In genomic region chr1:2629627-2630497, GRCh38 we compare ENCODE assay signal across 23 cellular contexts. TPM values are rescaled to one million over a fixed set of nuclear protein-coding genes. Genes with fewer than 3 reads are reported as not detected.
DNase-seq lines count a peak whose midpoint lies in the region; ATAC-seq, FAIRE-seq and TF ChIP-seq lines count a peak whose summit lies in the region.
"Had no signal": no experiment of that assay in that cellular context is flagged by ENCODE, and none has a peak within 500 bp of the region (broad histone marks: within the 10 kb centered on the region; RNA-seq: fewer than 3 reads in every experiment).

No MANE protein-coding gene starts in this region.

- H3K4me2 ChIP-seq in GM23338 (peak overlapping the region; percentile 75), H1 (ENCODE audit: insufficient read depth in 1 of 2, low read depth in 2 of 2, low read length in 2 of 2) (peak overlapping the region; percentile 66 to 84)
- H3K4me2 ChIP-seq: KMS-11 had no signal

- TF ChIP-seq EP300 in H1 (IDR thresholded peaks at IDR 0.05; ENCODE audit: borderline replicate concordance in 1 of 2, low read depth in 2 of 2, low read length in 2 of 2) = no peak

- H3K4me1 Mint-ChIP-seq in GM23338 (peaks cover 18% of the 10 kb centered on the region), nephron progenitor cell (peaks cover 10% of the 10 kb centered on the region)

- TF ChIP-seq CTCF in GM23338 (conservative IDR thresholded peaks at IDR 0.05; ENCODE audit: low read depth in 2 of 2) (no peak), H1 (IDR thresholded peaks at IDR 0.05; ENCODE audit: control extremely low read depth in 1 of 3, insufficient read depth in 1 of 3, low read depth in 1 of 3, low read length in 3 of 3) (no peak), nephron progenitor cell (IDR thresholded peaks at IDR 0.05) (no peak)

- 0 out of 2 replicates have a peak overlapping the region, but pooled peaks have one; percentile 1 for H3K18ac ChIP-seq in H1 (ENCODE audit: extremely low read depth, low read length)

- peak overlapping the region; percentile 95 for H4K91ac ChIP-seq in H1 (replicated peaks; ENCODE audit: insufficient read length, low read length)

- peak overlapping the region; percentile 82 for H2BK15ac ChIP-seq in H1 (ENCODE audit: low read length)

- H2BK120ac ChIP-seq in H1 (replicated peaks; ENCODE audit: low read depth, low read length) = peak overlapping the region; percentile 78

- H3K27me3 Mint-ChIP-seq in GM23338 (ENCODE audit: insufficient read depth, low read depth, poor library complexity) (peaks cover 53% of the 10 kb centered on the region), nephron progenitor cell (ENCODE audit: low read depth, poor library complexity) (peaks cover 79% of the 10 kb centered on the region)

- H3K79me1 ChIP-seq in H1 (ENCODE audit: low read depth, low read length) = no peaks in the 10 kb centered on the region

- H3K79me2 ChIP-seq in GM23338 (replicated peaks; ENCODE audit: insufficient read depth) = no peaks in the 10 kb centered on the region
- H3K79me2 ChIP-seq in H1 (ENCODE audit: control insufficient read depth in 1 of 2, insufficient read depth in 2 of 2, low read length in 2 of 2) = no peaks in the 10 kb centered on the region

- no peak overlapping the region for H3K27ac Mint-ChIP-seq in GM23338
- H3K27ac Mint-ChIP-seq in nephron progenitor cell = no peak overlapping the region
- H3K27ac Mint-ChIP-seq: activated naive CD4-positive, alpha-beta T cell treated with anti-CD3 and anti-CD28 coated beads, Interleukin-2, amount 50 U/mL, for 72 hours had no signal

- 89% methylated on average over 23 of the region's 23 CpGs; no CpG with 5 or more reads in 1 of the 2 experiments for WGBS in H1 (ENCODE audit: extremely low coverage in 1 of 2, insufficient coverage in 1 of 2, insufficient read length in 1 of 2, insufficient replicate concordance in 2 of 2, low coverage in 1 of 2, low lambda C conversion rate in 2 of 2, missing lambda C conversion rate in 1 of 2), 2 experiments

- peak overlapping the region; percentile 84; the same call in 1 of the 2 replicates for H2BK12ac ChIP-seq in H1 (ENCODE audit: low read depth, low read length)

- H3K14ac ChIP-seq in H1 (ENCODE audit: insufficient read length) = no peak overlapping the region

- no peak overlapping the region for H3K23ac ChIP-seq in H1 (ENCODE audit: insufficient read length)

- peaks cover 0 to 4% of the 10 kb centered on the region in 2 experiments; a peak in 1 of 4 replicates for H3K9me3 ChIP-seq in H1 (ENCODE audit: insufficient read depth in 2 of 2, low read depth in 1 of 2, low read length in 1 of 2)
- H3K9me3 ChIP-seq: left lung had no signal

- H4K20me1 ChIP-seq in GM23338 (replicated peaks; ENCODE audit: insufficient read depth) (no peaks in the 10 kb centered on the region), H1 (replicated peaks in 1 of 2; ENCODE audit: control insufficient read depth in 1 of 2, insufficient read depth in 2 of 2, low read length in 2 of 2) (peaks cover 0 to 11% of the 10 kb centered on the region in 2 experiments)

- peaks cover 47% of the 10 kb centered on the region for H3K27me3 ChIP-seq in GM23338 (ENCODE audit: insufficient read depth)
- H3K27me3 ChIP-seq in H1 (replicated peaks in 1 of 4; ENCODE audit: control insufficient read depth in 3 of 4, extremely low read depth in 1 of 4, insufficient read depth in 3 of 4, low read length in 3 of 4) = peaks cover 22 to 52% (median 36%) of the 10 kb centered on the region in 4 experiments

- peak; percentile 7 for DNase-seq in 8988T
- DNase-seq in GM23338 (ENCODE audit: low spot score) = no peak
- DNase-seq in H1 (ENCODE audit: low read depth in 1 of 2, low spot score in 2 of 2) = no peak
- no peak for DNase-seq in nephron progenitor cell
- DNase-seq in T-helper 9 cell = no peak
- no peak for DNase-seq in NCI-H2107 (lab: John Stamatoyannopoulos, UW)
- DNase-seq in middle frontal gyrus (ENCODE audit: extremely low spot score, low spot score) = no peak
- DNase-seq: CD4-positive, CD25-positive, alpha-beta regulatory T cell; DMS153; GOT3; midbrain; NCI-H187; NCI-H226; NCI-H82; OCI-M1; SIG-M5; substantia nigra; T-helper 1 cell had no signal

- no peaks in the 10 kb centered on the region for H3K36me3 Mint-ChIP-seq in GM23338 (ENCODE audit: low read depth)
- no peaks in the 10 kb centered on the region for H3K36me3 Mint-ChIP-seq in nephron progenitor cell (ENCODE audit: low read depth)
- H3K36me3 Mint-ChIP-seq: CD4-positive, CD25-positive, alpha-beta regulatory T cell had no signal

- POLR2A ChIA-PET in H1 (lab: Charles Lee; ENCODE audit: partially characterized antibody) = interaction anchor here (0.9 kb wide), 1 partner anchor 217 kb away, joined by 3 read pairs; no protein-coding TSS in a partner anchor

- H3K4me1 ChIP-seq in GM23338 (ENCODE audit: insufficient read depth) = peaks cover 11% of the 10 kb centered on the region
- peaks cover 0 to 28% (median 18%) of the 10 kb centered on the region in 4 experiments; a peak in 6 of 7 replicates for H3K4me1 ChIP-seq in H1 (replicated peaks in 1 of 4; ENCODE audit: control insufficient read depth in 3 of 4, insufficient read depth in 4 of 4, low read length in 3 of 4)

- H3F3A ChIP-seq in GM23338 (replicated peaks; ENCODE audit: low read depth) = peaks cover 10% of the 10 kb centered on the region; the same call in 1 of the 2 replicates

- peak overlapping the region; percentile 76 for H2AK5ac ChIP-seq in H1 (ENCODE audit: low read depth, low read length)

- H3K23me2 ChIP-seq in H1 (ENCODE audit: low read depth, low read length) = peaks cover 6% of the 10 kb centered on the region

- ATAC-seq in GM23338 = no peak
- ATAC-seq: activated naive CD4-positive, alpha-beta T cell treated with anti-CD3 and anti-CD28 coated beads, Interleukin-2, amount 50 U/mL, for 72 hours; left lung; right cardiac atrium had no signal

- H4K5ac ChIP-seq in H1 (ENCODE audit: insufficient read length, low read depth, low read length) = no peak overlapping the region

- peak overlapping the region; percentile 99 for H3K4ac ChIP-seq in H1 (replicated peaks; ENCODE audit: insufficient read length, low read depth, low read length)

- 0 out of 2 replicates have a peak overlapping the region, but pooled peaks have one; percentile 0 for H2BK20ac ChIP-seq in H1 (ENCODE audit: low read length)

- H3K9me3 Mint-ChIP-seq in GM23338 (peaks cover 8% of the 10 kb centered on the region), nephron progenitor cell (peaks cover 14% of the 10 kb centered on the region)

- TF ChIP-seq RAD21 in H1 (IDR thresholded peaks at IDR 0.05 in 1 of 2, conservative IDR thresholded peaks at IDR 0.05 in 1 of 2; ENCODE audit: low read depth in 2 of 2, low read length in 2 of 2) = no peak

- H3K27ac ChIP-seq in GM23338 (ENCODE audit: low read depth) (no peak overlapping the region), H1 (ENCODE audit: low read depth, low read length) (no peak overlapping the region)
- H3K27ac ChIP-seq: KMS-11, left lung, VCaP had no signal

- TF ChIP-seq POLR2A in H1 (IDR thresholded peaks at IDR 0.05; ENCODE audit: control extremely low read depth in 1 of 2, low read depth in 2 of 2, low read length in 2 of 2) = no peak

- H3K4me3 ChIP-seq in GM23338 (peak overlapping the region; percentile 57; the same call in 1 of the 2 replicates), H1 (ENCODE audit: extremely low read depth in 1 of 4, insufficient read depth in 2 of 4, low read depth in 3 of 4, low read length in 4 of 4) (peak overlapping the region in 2 of 4 experiments; percentile 33 to 64; a peak in 2 of 8 replicates)
- H3K4me3 ChIP-seq: left lung had no signal

- H3K4me3 Mint-ChIP-seq in GM23338 (peak overlapping the region; percentile 63), nephron progenitor cell (peak overlapping the region; percentile 42)

- no peaks in the 10 kb centered on the region for H3K9me2 ChIP-seq in GM23338 (ENCODE audit: insufficient read depth)

- no peak overlapping the region; a peak in 1 of 7 replicates for H3K9ac ChIP-seq in H1 (replicated peaks in 1 of 4; ENCODE audit: extremely low read depth in 1 of 4, low read depth in 3 of 4, low read length in 3 of 4)
- H3K9ac ChIP-seq: KMS-11 had no signal

- H3K36me3 ChIP-seq in GM23338 (ENCODE audit: insufficient read depth) = no peaks in the 10 kb centered on the region
- H3K36me3 ChIP-seq in H1 (ENCODE audit: control insufficient read depth in 2 of 4, insufficient read depth in 4 of 4, low read length in 3 of 4) = no peaks in the 10 kb centered on the region
- H3K36me3 ChIP-seq: left lung had no signal

- no peak for FAIRE-seq in H1 (lab: Jason Lieb, UNC)

- H2BK5ac ChIP-seq in H1 (ENCODE audit: low read depth, low read length) = peak overlapping the region; percentile 28; the same call in 1 of the 2 replicates

- CTCF ChIA-PET in H1 (lab: Charles Lee; ENCODE audit: partially characterized antibody) = interaction anchor here (0.9 kb wide), 1 partner anchor 19 kb away, joined by 4 read pairs; no protein-coding TSS in a partner anchor

- H4K8ac ChIP-seq in H1 (ENCODE audit: extremely low read depth, insufficient read depth, low read length) = no peak overlapping the region; the same call in 1 of the 2 replicates

- H2AFZ ChIP-seq in GM23338 (no peak overlapping the region), H1 (ENCODE audit: low read length) (no peak overlapping the region)

- H3K56ac ChIP-seq in H1 (replicated peaks; ENCODE audit: insufficient read length, low read depth, low read length) = no peak overlapping the region

RNA-seq across cellular contexts. Expression of gene MMEL1, which starts 3.0 kb away (rescaled TPM):
- 0.43 and 0.90 TPM in 2 replicates for total RNA-seq in GM23338 (2014; rRNA removed; shearing (Covaris generic))
- polyA plus RNA-seq in GM23338 (2016; fragmentation: Nextera tagmentation; extraction: Ambion mirVana) (0.57 and 0.71 TPM in 2 replicates), H1 (2011; rRNA removed) (1.7 and 4.0 TPM in 2 replicates)
- 0.91 TPM in 1 of 2 replicates, not detected in the other for total RNA-seq in H1 (2021; fragmentation: NEBNext Ultra II Directional; extraction: Animal tissue kit (Norgen Biotek cat#: 25700))
- 2.4 TPM for polyA plus RNA-seq in H1 (2011; cell fraction: cytosol; rRNA removed)
- 9.8 TPM for polyA plus RNA-seq in H1 (2011; cell fraction: nucleus; rRNA removed)
- 0.18 to 1.4 TPM (median 1.2 TPM) in 4 replicates for polyA plus RNA-seq in H1 (2012, experiment 1 of 2)
- 1.3 TPM for polyA plus RNA-seq in H1 (2012, experiment 2 of 2)
- 1.2 TPM for polyA plus RNA-seq in H1 (2013, experiment 1 of 2)
- polyA plus RNA-seq in H1 (2013, experiment 2 of 2) = 1.0 TPM
- polyA minus RNA-seq in H1 (2011; rRNA and poly(A)+ RNA removed) = 0.47 and 0.54 TPM in 2 replicates
- not detected for polyA minus RNA-seq in H1 (2011; cell fraction: cytosol; rRNA and poly(A)+ RNA removed)
- polyA minus RNA-seq in H1 (2011; cell fraction: nucleus; rRNA and poly(A)+ RNA removed) = 0.70 TPM

RNA-seq across cellular contexts. Expression of gene PRXL2B, which starts 43.3 kb away (rescaled TPM):
- 35.1 and 44.0 TPM in 2 replicates for total RNA-seq in GM23338 (2014; rRNA removed; shearing (Covaris generic))
- polyA plus RNA-seq in GM23338 (2016; fragmentation: Nextera tagmentation; extraction: Ambion mirVana) (25.5 and 25.6 TPM in 2 replicates), H1 (2011; rRNA removed) (35.3 and 54.6 TPM in 2 replicates)
- 44.4 and 46.0 TPM in 2 replicates for total RNA-seq in H1 (2021; fragmentation: NEBNext Ultra II Directional; extraction: Animal tissue kit (Norgen Biotek cat#: 25700))
- polyA plus RNA-seq in H1 (2011; cell fraction: cytosol; rRNA removed) = 39.9 TPM
- polyA plus RNA-seq in H1 (2011; cell fraction: nucleus; rRNA removed) = 87.5 TPM
- 35.5 to 45.3 TPM (median 42.8 TPM) in 4 replicates for polyA plus RNA-seq in H1 (2012, experiment 1 of 2)
- 46.9 TPM for polyA plus RNA-seq in H1 (2012, experiment 2 of 2)
- polyA plus RNA-seq in H1 (2013, experiment 1 of 2) = 27.5 TPM
- polyA plus RNA-seq in H1 (2013, experiment 2 of 2) = 26.7 TPM
- 15.9 and 21.5 TPM in 2 replicates for polyA minus RNA-seq in H1 (2011; rRNA and poly(A)+ RNA removed)
- polyA minus RNA-seq in H1 (2011; cell fraction: cytosol; rRNA and poly(A)+ RNA removed) = 18.1 TPM
- polyA minus RNA-seq in H1 (2011; cell fraction: nucleus; rRNA and poly(A)+ RNA removed) = 16.7 TPM
